In genomic region chr14:69877492-69877891, GRCh38 we compare ENCODE assay signal across 9 cellular contexts. TPM values are rescaled to one million over a fixed set of nuclear protein-coding genes. Genes with fewer than 3 reads are reported as not detected.
DNase-seq lines count a peak whose midpoint lies in the region; ATAC-seq, FAIRE-seq and TF ChIP-seq lines count a peak whose summit lies in the region.
"Had no signal": no experiment of that assay in that cellular context is flagged by ENCODE, and none has a peak within 500 bp of the region (broad histone marks: within the 10 kb centered on the region; RNA-seq: fewer than 3 reads in every experiment).

No MANE protein-coding gene starts in this region.

- H3K27me3 Mint-ChIP-seq in activated T-helper 1 cell treated with anti-CD3 and anti-CD28 coated beads, Interleukin-12 subunit alpha, Interleukin-12 subunit beta, Interleukin-2, Interleukin-4 antibody, amounts not matched to agents 30 ng/mL and 10 ng/mL and 1 ng/mL, durations not matched to agents 14 hours and 24 hours and 36 hours (ENCODE audit: insufficient read depth): peaks cover 31% of the 10 kb centered on the region

- TF ChIP-seq EP300 in ovary (IDR thresholded peaks at IDR 0.05): no peak

- TF ChIP-seq CTCF in 22Rv1 (IDR thresholded peaks at IDR 0.05): peak; percentile 74
- TF ChIP-seq CTCF in ovary (IDR thresholded peaks at IDR 0.05): no peak

- H3K27ac ChIP-seq in 22Rv1: no peak overlapping the region
- no peak overlapping the region for H3K27ac ChIP-seq in ovary

- H3K9me3 Mint-ChIP-seq in activated T-helper 1 cell treated with anti-CD3 and anti-CD28 coated beads, Interleukin-12 subunit alpha, Interleukin-12 subunit beta, Interleukin-2, Interleukin-4 antibody, amounts not matched to agents 30 ng/mL and 10 ng/mL and 1 ng/mL, durations not matched to agents 14 hours and 24 hours and 36 hours: no peaks in the 10 kb centered on the region

- no peaks in the 10 kb centered on the region for H3K4me1 Mint-ChIP-seq in activated T-helper 1 cell treated with anti-CD3 and anti-CD28 coated beads, Interleukin-12 subunit alpha, Interleukin-12 subunit beta, Interleukin-2, Interleukin-4 antibody, amounts not matched to agents 30 ng/mL and 10 ng/mL and 1 ng/mL, durations not matched to agents 14 hours and 24 hours and 36 hours (ENCODE audit: low read depth)

- no peaks in the 10 kb centered on the region for H3K27me3 ChIP-seq in ovary

- no peak overlapping the region for H3K4me3 ChIP-seq in ovary

- intact Hi-C loops in ovary (cut with DNase I): no loop called here
- intact Hi-C loops in activated T-helper 1 cell treated with anti-CD3 and anti-CD28 coated beads, Interleukin-12 subunit alpha, Interleukin-12 subunit beta, Interleukin-2, Interleukin-4 antibody, amounts not matched to agents 30 ng/mL and 10 ng/mL and 1 ng/mL, durations not matched to agents 14 hours and 24 hours and 36 hours (cut with micrococcal nuclease): loop anchor here (5.0 kb wide), 1 partner anchor 150 kb away; no protein-coding TSS in a partner anchor

- H3K9me3 ChIP-seq in ovary: no peaks in the 10 kb centered on the region

- peak; percentile 44 for DNase-seq in GM19239 (ENCODE audit: insufficient read length, low spot score)
- peak; percentile 26 for DNase-seq in RPMI8226
- peak; percentile 74 for DNase-seq in globus pallidus (ENCODE audit: low spot score)
- no peak for DNase-seq in activated naive CD4-positive, alpha-beta T cell treated with anti-CD3 and anti-CD28 coated beads, Interleukin-2, amount 50 U/mL, for 16 hours
- DNase-seq in ovary: no peak
- no peak for DNase-seq in activated T-helper 1 cell treated with anti-CD3 and anti-CD28 coated beads, Interleukin-12 subunit alpha, Interleukin-12 subunit beta, Interleukin-2, Interleukin-4 antibody, amounts not matched to agents 30 ng/mL and 10 ng/mL and 1 ng/mL, durations not matched to agents 14 hours and 24 hours and 36 hours (ENCODE audit: low spot score)

- no peak for ATAC-seq in GM21447 (IDR thresholded peaks at IDR 0.05; ENCODE audit: unreplicated experiment)

- no peak overlapping the region for H3K4me3 Mint-ChIP-seq in activated T-helper 1 cell treated with anti-CD3 and anti-CD28 coated beads, Interleukin-12 subunit alpha, Interleukin-12 subunit beta, Interleukin-2, Interleukin-4 antibody, amounts not matched to agents 30 ng/mL and 10 ng/mL and 1 ng/mL, durations not matched to agents 14 hours and 24 hours and 36 hours

- WGBS in ovary, 3 donors: 28 to 44% (median 31%) methylated on average over 2 of the region's 2 CpGs

- TF ChIP-seq POLR2A in ovary (IDR thresholded peaks at IDR 0.05): no peak

- no peaks in the 10 kb centered on the region for H3K4me1 ChIP-seq in ovary (ENCODE audit: insufficient read depth)

- H3K27ac Mint-ChIP-seq in activated T-helper 1 cell treated with anti-CD3 and anti-CD28 coated beads, Interleukin-12 subunit alpha, Interleukin-12 subunit beta, Interleukin-2, Interleukin-4 antibody, amounts not matched to agents 30 ng/mL and 10 ng/mL and 1 ng/mL, durations not matched to agents 14 hours and 24 hours and 36 hours: no peak overlapping the region

- peak; percentile 42 for FAIRE-seq in GM19239 (lab: Jason Lieb, UNC)

- H3K36me3 ChIP-seq in ovary: no peaks in the 10 kb centered on the region

- H3K36me3 Mint-ChIP-seq in activated T-helper 1 cell treated with anti-CD3 and anti-CD28 coated beads, Interleukin-12 subunit alpha, Interleukin-12 subunit beta, Interleukin-2, Interleukin-4 antibody, amounts not matched to agents 30 ng/mL and 10 ng/mL and 1 ng/mL, durations not matched to agents 14 hours and 24 hours and 36 hours (ENCODE audit: low read depth): no peaks in the 10 kb centered on the region

RNA-seq across cellular contexts. Expression of gene SMOC1, which starts 1.7 kb away (rescaled TPM):
- 1 to 10 TPM in 2 of 7 donors, under 1 TPM in 5; 0.35 to 4.7 (median 0.55) TPM for total RNA-seq in ovary
- polyA plus RNA-seq in ovary: 1 to 10 TPM; 1.4 to 9.1 TPM
- total RNA-seq in activated T-helper 1 cell treated with anti-CD3 and anti-CD28 coated beads, Interleukin-12 subunit alpha, Interleukin-12 subunit beta, Interleukin-2, Interleukin-4 antibody, amounts not matched to agents 30 ng/mL and 10 ng/mL and 1 ng/mL, durations not matched to agents 14 hours and 24 hours and 36 hours: not detected in 2 replicates
- total RNA-seq: T-helper 1 cell treated with Interleukin-12 subunit alpha and Interleukin-12 subunit beta and Interleukin-4 antibody, amounts not matched to agents 30 ng/mL and 1 ng/mL, for 36 hours had no signal

Comparison
In these comparisons a context has a peak if more than half of its experiments do, and no peak if none do; other contexts are left out.
1. DNase-seq: peak in GM19239 (single experiment), RPMI8226 (single experiment) and globus pallidus (single experiment); none in activated naive CD4-positive, alpha-beta T cell treated with anti-CD3 and anti-CD28 coated beads, Interleukin-2, amount 50 U/mL, for 16 hours (single experiment), ovary (0 of 5) and activated T-helper 1 cell treated with anti-CD3 and anti-CD28 coated beads, Interleukin-12 subunit alpha, Interleukin-12 subunit beta, Interleukin-2, Interleukin-4 antibody, amounts not matched to agents 30 ng/mL and 10 ng/mL and 1 ng/mL, durations not matched to agents 14 hours and 24 hours and 36 hours (single experiment).